8 cellular contexts compared by ENCODE assay signal in the genomic region with DNA sequence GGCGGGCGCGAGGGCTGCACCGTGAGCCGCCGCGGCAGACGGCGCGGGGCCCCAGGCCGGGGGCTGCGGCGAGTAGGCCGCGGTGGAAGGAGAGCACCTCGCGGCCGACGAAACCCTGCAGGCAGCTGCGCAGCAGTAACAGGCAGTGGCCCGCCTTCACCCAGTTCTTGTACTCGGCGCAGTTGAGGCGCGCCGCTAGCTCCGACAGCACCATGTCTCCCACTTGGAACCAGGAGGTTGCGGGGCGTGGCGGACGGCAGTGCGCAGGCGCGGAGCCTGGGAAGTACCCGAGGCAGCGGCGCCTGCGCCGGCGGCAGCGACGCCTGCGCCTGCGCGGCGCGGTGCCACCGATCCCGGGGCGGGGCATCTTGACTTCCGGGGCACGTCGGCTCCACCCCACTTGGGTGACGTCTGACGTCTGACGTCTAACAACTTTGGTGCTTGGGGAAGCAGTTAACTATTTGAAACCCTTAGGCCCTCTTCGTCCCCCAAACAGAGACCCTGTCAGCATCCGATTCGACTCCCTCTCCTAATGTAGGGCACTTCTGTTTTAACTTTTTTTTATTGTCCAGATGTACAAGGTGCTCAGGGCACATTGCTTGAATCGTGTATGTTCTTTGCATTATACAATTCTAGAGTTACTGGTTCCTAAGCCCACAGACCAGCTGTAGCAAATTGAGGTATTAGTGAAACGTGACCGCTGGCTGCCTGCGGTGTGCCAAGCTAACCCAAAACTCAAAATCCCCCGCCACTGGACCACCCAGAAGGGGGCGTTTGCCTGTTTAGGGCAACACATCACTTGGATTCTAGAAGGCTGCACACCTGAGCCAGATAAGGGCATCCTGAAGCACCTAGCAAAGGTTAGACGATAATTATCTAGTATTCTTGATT. TPM values are rescaled to one million over a fixed set of nuclear protein-coding genes. Genes with fewer than 3 reads are reported as not detected.
DNase-seq lines count a peak whose midpoint lies in the region; ATAC-seq, FAIRE-seq and TF ChIP-seq lines count a peak whose summit lies in the region.

A gene with protein sequence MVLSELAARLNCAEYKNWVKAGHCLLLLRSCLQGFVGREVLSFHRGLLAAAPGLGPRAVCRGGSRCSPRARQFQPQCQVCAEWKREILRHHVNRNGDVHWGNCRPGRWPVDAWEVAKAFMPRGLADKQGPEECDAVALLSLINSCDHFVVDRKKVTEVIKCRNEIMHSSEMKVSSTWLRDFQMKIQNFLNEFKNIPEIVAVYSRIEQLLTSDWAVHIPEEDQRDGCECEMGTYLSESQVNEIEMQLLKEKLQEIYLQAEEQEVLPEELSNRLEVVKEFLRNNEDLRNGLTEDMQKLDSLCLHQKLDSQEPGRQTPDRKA (minus strand): TSS at position 255 of the 891 bp plus-strand sequence. CDS start 41 bp downstream, at position 214.

- no peak within 1 kb of the TSS for H3K4ac ChIP-seq in H1 (replicated peaks; ENCODE audit: insufficient read length, low read depth, low read length)

- DNase-seq in Caki2 (ENCODE audit: low read depth) (peak; percentile 85), HUDEP-2 (lab: John Stamatoyannopoulos, UW; ENCODE audit: unreplicated experiment in 76 of 76) (peak in 74 of 76 experiments; percentile 3 to 87 (median 76)), NOMO-1 treated with dmso at 0.1 percent for 144 hours (lab: John Stamatoyannopoulos, UW; ENCODE audit: unreplicated experiment) (peak; percentile 89), H1 (ENCODE audit: low read depth in 1 of 2, low spot score in 2 of 2) (peak; percentile 65 to 91), mesenteric fat pad (ENCODE audit: low spot score) (peak; percentile 98)
- peak; percentile 70 to 94 (median 84) for DNase-seq in activated CD8-positive, alpha-beta memory T cell treated with anti-CD3 and anti-CD28 coated beads for 48 hours (ENCODE audit: low read depth in 2 of 3, low spot score in 2 of 3)
- DNase-seq in stimulated activated CD8-positive, alpha-beta memory T cell treated with anti-CD3 and anti-CD28 coated beads, Interleukin-15, amount 100 ng/mL, for 24 hours (ENCODE audit: low read depth), result peak; percentile 76

- peaks cover 0 to 14% of the 10 kb centered on the region in 2 experiments; a peak in 2 of 4 replicates for H3K79me2 ChIP-seq in H1 (ENCODE audit: control insufficient read depth in 1 of 2, insufficient read depth in 2 of 2, low read length in 2 of 2)

- no peak within 1 kb of the TSS for H3K14ac ChIP-seq in H1 (ENCODE audit: insufficient read length)

- no peak within 1 kb of the TSS for H2BK15ac ChIP-seq in H1 (ENCODE audit: low read length)

- in situ Hi-C loops in Caki2 (cut with HindIII; ENCODE audit: low pct_unique_long_range_greater_than_20kb, low sequenced_read_pairs), result no loop called here

- no peaks in the 10 kb centered on the region for H3K27me3 ChIP-seq in H1 (replicated peaks in 1 of 4; ENCODE audit: control insufficient read depth in 3 of 4, extremely low read depth in 1 of 4, insufficient read depth in 3 of 4, low read length in 3 of 4)

- peak within 1 kb of the TSS; percentile 73 to 89 for H3K4me2 ChIP-seq in H1 (ENCODE audit: insufficient read depth in 1 of 2, low read depth in 2 of 2, low read length in 2 of 2)

- peak; percentile 21 to 67 for TF ChIP-seq POLR2A in H1 (IDR thresholded peaks at IDR 0.05; ENCODE audit: control extremely low read depth in 1 of 2, low read depth in 2 of 2, low read length in 2 of 2)

- no peak within 1 kb of the TSS; the same call in 1 of the 2 replicates for H3K18ac ChIP-seq in H1 (ENCODE audit: extremely low read depth, low read length)

- no peak; a peak in 1 of 4 replicates for TF ChIP-seq RAD21 in H1 (IDR thresholded peaks at IDR 0.05 in 1 of 2, conservative IDR thresholded peaks at IDR 0.05 in 1 of 2; ENCODE audit: low read depth in 2 of 2, low read length in 2 of 2)

- POLR2A ChIA-PET in H1 (lab: Charles Lee; ENCODE audit: partially characterized antibody), result interaction anchor here (1.1 to 1.3 kb wide), 2 partner anchors 11 to 103 kb away, joined by 3 to 4 read pairs; no protein-coding TSS in a partner anchor

- peak; percentile 59 for ATAC-seq in GM21381 (IDR thresholded peaks at IDR 0.05; ENCODE audit: unreplicated experiment)

- WGBS in H1 (ENCODE audit: extremely low coverage in 1 of 2, insufficient coverage in 1 of 2, insufficient read length in 1 of 2, insufficient replicate concordance in 2 of 2, low coverage in 1 of 2, low lambda C conversion rate in 2 of 2, missing lambda C conversion rate in 1 of 2), 2 experiments, result 11% methylated on average over 19 of the region's 66 CpGs; no CpG with 5 or more reads in 1 of the 2 experiments

- no peak within 1 kb of the TSS for H3K56ac ChIP-seq in H1 (replicated peaks; ENCODE audit: insufficient read length, low read depth, low read length)

- H4K91ac ChIP-seq in H1 (replicated peaks; ENCODE audit: insufficient read length, low read length), result no peak within 1 kb of the TSS

- no peak within 1 kb of the TSS; the same call in 1 of the 2 replicates for H2BK12ac ChIP-seq in H1 (ENCODE audit: low read depth, low read length)

- CTCF ChIA-PET in H1 (lab: Charles Lee; ENCODE audit: partially characterized antibody), result interaction anchor here (0.6 kb wide), 1 partner anchor 345 kb away, joined by 4 read pairs; no protein-coding TSS in a partner anchor

- H3K4me3 ChIP-seq in H1 (ENCODE audit: extremely low read depth in 1 of 4, insufficient read depth in 2 of 4, low read depth in 3 of 4, low read length in 4 of 4), result peak within 1 kb of the TSS; percentile 43 to 91 (median 66)

- H4K5ac ChIP-seq in H1 (ENCODE audit: insufficient read length, low read depth, low read length), result no peak within 1 kb of the TSS

- H2BK20ac ChIP-seq in H1 (ENCODE audit: low read length), result no peak within 1 kb of the TSS

- peaks cover 0 to 19% (median 0%) of the 10 kb centered on the region in 4 experiments; a peak in 2 of 8 replicates for H3K36me3 ChIP-seq in H1 (ENCODE audit: control insufficient read depth in 2 of 4, insufficient read depth in 4 of 4, low read length in 3 of 4)

- H4K8ac ChIP-seq in H1 (ENCODE audit: extremely low read depth, insufficient read depth, low read length), result no peak within 1 kb of the TSS

- TF ChIP-seq EP300 in H1 (IDR thresholded peaks at IDR 0.05; ENCODE audit: borderline replicate concordance in 1 of 2, low read depth in 2 of 2, low read length in 2 of 2), result no peak

- TF ChIP-seq CTCF in H1 (IDR thresholded peaks at IDR 0.05; ENCODE audit: control extremely low read depth in 1 of 3, insufficient read depth in 1 of 3, low read depth in 1 of 3, low read length in 3 of 3), result peak in 1 of 3 experiments; percentile 13; a peak in 1 of 4 replicates

- no peaks in the 10 kb centered on the region for H3K9me3 ChIP-seq in H1 (ENCODE audit: insufficient read depth in 2 of 2, low read depth in 1 of 2, low read length in 1 of 2)

- no peak for FAIRE-seq in H1 (lab: Jason Lieb, UNC)

- H3K79me1 ChIP-seq in H1 (ENCODE audit: low read depth, low read length), result 0 out of 2 replicates have a peak, but pooled peaks cover 2% of the 10 kb centered on the region

- H3K4me1 ChIP-seq in H1 (replicated peaks in 1 of 4; ENCODE audit: control insufficient read depth in 3 of 4, insufficient read depth in 4 of 4, low read length in 3 of 4), result peaks cover 0 to 3% (median 0%) of the 10 kb centered on the region in 4 experiments; a peak in 2 of 7 replicates

- H2BK120ac ChIP-seq in H1 (replicated peaks; ENCODE audit: low read depth, low read length), result no peak within 1 kb of the TSS

- H2AK5ac ChIP-seq in H1 (ENCODE audit: low read depth, low read length), result no peak within 1 kb of the TSS

- peaks cover 5% of the 10 kb centered on the region for H3K23me2 ChIP-seq in H1 (ENCODE audit: low read depth, low read length)

- no peak within 1 kb of the TSS for H2AFZ ChIP-seq in H1 (ENCODE audit: low read length)

- H4K20me1 ChIP-seq in H1 (replicated peaks in 1 of 2; ENCODE audit: control insufficient read depth in 1 of 2, insufficient read depth in 2 of 2, low read length in 2 of 2), result peaks cover 0 to 7% of the 10 kb centered on the region in 2 experiments

- H3K27ac ChIP-seq in H1 (ENCODE audit: low read depth, low read length), result peak within 1 kb of the TSS; percentile 75

- peak within 1 kb of the TSS in 3 of 4 experiments; percentile 25 to 67 (median 55); a peak in 5 of 7 replicates for H3K9ac ChIP-seq in H1 (replicated peaks in 1 of 4; ENCODE audit: extremely low read depth in 1 of 4, low read depth in 3 of 4, low read length in 3 of 4)

- H2BK5ac ChIP-seq in H1 (ENCODE audit: low read depth, low read length), result no peak within 1 kb of the TSS

- H3K23ac ChIP-seq in H1 (ENCODE audit: insufficient read length), result no peak within 1 kb of the TSS

TF ChIP-seq in H1, 55 proteins besides CTCF, POLR2A, EP300 and RAD21 (continues in another document):
- TF ChIP-seq GTF2F1 (IDR thresholded peaks at IDR 0.05; ENCODE audit: borderline replicate concordance, low read depth, low read length) (no peak), NRF1 (IDR thresholded peaks at IDR 0.05; ENCODE audit: low read depth, low read length) (peak; percentile 98), NANOG (IDR thresholded peaks at IDR 0.05; ENCODE audit: insufficient read depth, low read depth, low read length, poor library complexity, severe bottlenecking) (no peak), POLR2AphosphoS5 (IDR thresholded peaks at IDR 0.05; ENCODE audit: low read depth, low read length) (peak; percentile 89), TAF1 (IDR thresholded peaks at IDR 0.05; ENCODE audit: low read depth, low read length) (peak; percentile 53; the same call in 1 of the 2 replicates), HDAC6 (IDR thresholded peaks at IDR 0.05; ENCODE audit: low read depth, low read length) (no peak)
- TF ChIP-seq, protein P1, sequence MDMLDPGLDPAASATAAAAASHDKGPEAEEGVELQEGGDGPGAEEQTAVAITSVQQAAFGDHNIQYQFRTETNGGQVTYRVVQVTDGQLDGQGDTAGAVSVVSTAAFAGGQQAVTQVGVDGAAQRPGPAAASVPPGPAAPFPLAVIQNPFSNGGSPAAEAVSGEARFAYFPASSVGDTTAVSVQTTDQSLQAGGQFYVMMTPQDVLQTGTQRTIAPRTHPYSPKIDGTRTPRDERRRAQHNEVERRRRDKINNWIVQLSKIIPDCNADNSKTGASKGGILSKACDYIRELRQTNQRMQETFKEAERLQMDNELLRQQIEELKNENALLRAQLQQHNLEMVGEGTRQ (IDR thresholded peaks at IDR 0.05; ENCODE audit: low read length), result no peak

RNA-seq across cellular contexts. Expression of the gene that starts here (rescaled TPM):
- total RNA-seq in Caki2 (2014; rRNA removed; shearing (Covaris generic); ENCODE audit: low replicate concordance), result 9.8 and 12.7 TPM in 2 replicates
- total RNA-seq in H1 (2021; fragmentation: NEBNext Ultra II Directional; extraction: Animal tissue kit (Norgen Biotek cat#: 25700)), result 6.4 and 7.2 TPM in 2 replicates
- polyA plus RNA-seq in H1 (2011; rRNA removed), result 3.6 and 3.7 TPM in 2 replicates
- 5.8 TPM for polyA plus RNA-seq in H1 (2011; cell fraction: cytosol; rRNA removed)
- 3.6 TPM for polyA plus RNA-seq in H1 (2011; cell fraction: nucleus; rRNA removed)
- polyA plus RNA-seq in H1 (2012, experiment 1 of 2), result 4.1 to 5.9 TPM (median 4.9 TPM) in 4 replicates
- polyA plus RNA-seq in H1 (2012, experiment 2 of 2), result 1.1 TPM
- 4.5 TPM for polyA plus RNA-seq in H1 (2013, experiment 1 of 2)
- polyA plus RNA-seq in H1 (2013, experiment 2 of 2), result 4.4 TPM
- 4.0 and 4.6 TPM in 2 replicates for polyA minus RNA-seq in H1 (2011; rRNA and poly(A)+ RNA removed)
- 2.6 TPM for polyA minus RNA-seq in H1 (2011; cell fraction: cytosol; rRNA and poly(A)+ RNA removed)
- 6.0 TPM for polyA minus RNA-seq in H1 (2011; cell fraction: nucleus; rRNA and poly(A)+ RNA removed)
- total RNA-seq in mesenteric fat pad, result 14.0 TPM

Comparison
In these comparisons a context has a peak if more than half of its experiments do, and no peak if none do; other contexts are left out.
1. Peak in every context shown above with its lines: DNase-seq, ATAC-seq, H3K4me3 ChIP-seq and H3K27ac ChIP-seq.